17 cellular contexts compared by ENCODE assay signal in the genomic region with DNA sequence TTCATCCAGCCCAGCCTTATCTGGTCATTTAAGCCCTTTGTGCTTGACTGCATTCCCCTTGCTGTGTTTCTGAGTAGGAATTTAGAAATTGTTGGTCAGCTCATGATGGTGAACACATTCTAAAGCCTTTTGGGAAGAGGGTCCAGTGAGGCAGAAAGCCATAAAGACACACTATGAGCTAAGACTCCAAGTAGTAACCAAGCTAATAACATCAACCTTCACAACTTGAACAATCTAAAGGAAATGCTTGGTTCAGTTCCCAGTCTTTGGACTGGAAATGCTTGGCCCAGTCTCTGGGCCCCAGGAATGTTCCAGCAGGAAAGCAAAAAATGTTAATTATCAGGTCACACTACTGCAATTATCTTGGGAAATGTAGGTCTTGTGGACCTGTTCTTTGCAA. TPM values are rescaled to one million over a fixed set of nuclear protein-coding genes. Genes with fewer than 3 reads are reported as not detected.
A peak's percentile ranks its signal among the peaks of the same experiment; 100 is the strongest.
DNase-seq lines count a peak whose midpoint lies in the region; ATAC-seq and TF ChIP-seq lines count a peak whose summit lies in the region.
"Had no signal": no experiment of that assay in that cellular context is flagged by ENCODE, and none has a peak within 500 bp of the region (broad histone marks: within the 10 kb centered on the region; RNA-seq: fewer than 3 reads in every experiment).

No MANE protein-coding gene starts in this region.

- H3K4me1 ChIP-seq in HUES64 (ENCODE audit: insufficient read depth, low read length): peaks cover 51% of the 10 kb centered on the region
- H3K4me1 ChIP-seq in gastrocnemius medialis: peaks cover 6 to 7% of the 10 kb centered on the region in 2 donors
- peaks cover 2% of the 10 kb centered on the region for H3K4me1 ChIP-seq in CD8-positive, alpha-beta T cell (ENCODE audit: insufficient read depth, low read length)

- H3K9me3 Mint-ChIP-seq in CD8-positive, alpha-beta T cell: no peaks in the 10 kb centered on the region
- H3K9me3 Mint-ChIP-seq: activated T-helper 2 cell treated with anti-CD3 and anti-CD28 coated beads, Interferon-gamma antibody, Interleukin-2, Interleukin-4, amounts not matched to agents 10 μg/mL and 5 μg/mL and 100 μg/mL, durations not matched to agents 14 hours and 24 hours and 36 hours; CD4-positive, CD25-positive, alpha-beta regulatory T cell; naive thymus-derived CD4-positive, alpha-beta T cell; T-cell had no signal

- no peak overlapping the region for H3K4me3 ChIP-seq in HUES64 (ENCODE audit: low read length)
- no peak overlapping the region for H3K4me3 ChIP-seq in gastrocnemius medialis
- no peak overlapping the region for H3K4me3 ChIP-seq in CD8-positive, alpha-beta T cell (ENCODE audit: low read depth, low read length)
- H3K4me3 ChIP-seq: cardiac muscle cell, PC-9 had no signal

- DNase-seq in caudate nucleus (lab: John Stamatoyannopoulos, UW): peak in 1 of 61 donors; percentile 31
- DNase-seq in iris pigment epithelial cell (ENCODE audit: low read depth): peak; percentile 45
- DNase-seq in gastrocnemius medialis: no peak
- no peak for DNase-seq in UCSD-AML1 (lab: John Stamatoyannopoulos, UW; ENCODE audit: unreplicated experiment)
- DNase-seq in CD8-positive, alpha-beta T cell: no peak
- no peak for DNase-seq in NCI-H446 (lab: John Stamatoyannopoulos, UW)
- DNase-seq: activated CD4-positive, alpha-beta T cell treated with anti-CD3 and anti-CD28 coated beads, Interleukin-2, amount 50 U/mL, for 48 hours; CD4-positive, CD25-positive, alpha-beta regulatory T cell; GDM1; naive thymus-derived CD4-positive, alpha-beta T cell; NCI-H2227 treated with DMSO at 0.1 percent for 48 hours; PC-9; T-cell had no signal

- peaks cover 43% of the 10 kb centered on the region for H3K36me3 ChIP-seq in HUES64 (ENCODE audit: insufficient read depth, low read length)
- no peaks in the 10 kb centered on the region for H3K36me3 ChIP-seq in gastrocnemius medialis
- no peaks in the 10 kb centered on the region for H3K36me3 ChIP-seq in CD8-positive, alpha-beta T cell (ENCODE audit: insufficient read depth, low read length)
- H3K36me3 ChIP-seq: cardiac muscle cell had no signal

- H3K36me3 Mint-ChIP-seq in CD8-positive, alpha-beta T cell: peaks cover 34% of the 10 kb centered on the region

- in situ Hi-C loops in gastrocnemius medialis (cut with MboI; ENCODE audit: low sequenced_read_pairs in 4 of 4): no loop called here

- 0 out of 2 replicates have a peak overlapping the region, but pooled peaks have one; percentile 7 for H3K9ac ChIP-seq in HUES64 (ENCODE audit: low read depth, low read length)

- no peak overlapping the region; the same call in 1 of the 2 replicates for H3K27ac ChIP-seq in HUES64 (ENCODE audit: low read depth, low read length)
- H3K27ac ChIP-seq in caudate nucleus (ENCODE audit: low read depth, low read length): peak overlapping the region; percentile 9
- peak overlapping the region; percentile 22 to 57 (median 51) for H3K27ac ChIP-seq in gastrocnemius medialis
- H3K27ac ChIP-seq in CD8-positive, alpha-beta T cell (ENCODE audit: low read depth, low read length): no peak overlapping the region
- H3K27ac ChIP-seq: cardiac muscle cell, PC-9 had no signal

- intact Hi-C loops in gastrocnemius medialis (cut with DNase I; ENCODE audit: low total_unique reads): no loop called here
- intact Hi-C loops in CD8-positive, alpha-beta T cell (cut with DNase I, micrococcal nuclease): no loop called here

- H3K4me1 Mint-ChIP-seq in CD8-positive, alpha-beta T cell (ENCODE audit: low read depth): peaks cover 42% of the 10 kb centered on the region

- H3K27me3 ChIP-seq in HUES64 (ENCODE audit: insufficient read depth, low read length): no peaks in the 10 kb centered on the region
- no peaks in the 10 kb centered on the region for H3K27me3 ChIP-seq in gastrocnemius medialis
- H3K27me3 ChIP-seq in CD8-positive, alpha-beta T cell (ENCODE audit: insufficient read depth, low read length): no peaks in the 10 kb centered on the region
- H3K27me3 ChIP-seq: cardiac muscle cell had no signal

- no peak for TF ChIP-seq POLR2A in gastrocnemius medialis (IDR thresholded peaks at IDR 0.05)

- H3K27me3 Mint-ChIP-seq in CD8-positive, alpha-beta T cell (ENCODE audit: low read depth): no peaks in the 10 kb centered on the region
- H3K27me3 Mint-ChIP-seq: CD4-positive, CD25-positive, alpha-beta regulatory T cell; naive thymus-derived CD4-positive, alpha-beta T cell; T-cell had no signal

- H3K27ac Mint-ChIP-seq in CD8-positive, alpha-beta T cell: no peak overlapping the region
- H3K27ac Mint-ChIP-seq: activated T-helper 2 cell treated with anti-CD3 and anti-CD28 coated beads, Interferon-gamma antibody, Interleukin-2, Interleukin-4, amounts not matched to agents 10 μg/mL and 5 μg/mL and 100 μg/mL, durations not matched to agents 14 hours and 24 hours and 36 hours; CD4-positive, CD25-positive, alpha-beta regulatory T cell; T-cell had no signal

- ATAC-seq in gastrocnemius medialis (peak; percentile 21 to 47), HG03571 (IDR thresholded peaks at IDR 0.05; ENCODE audit: unreplicated experiment) (no peak)
- ATAC-seq in CD8-positive, alpha-beta T cell: no peak
- ATAC-seq: naive thymus-derived CD4-positive, alpha-beta T cell; T-cell had no signal

- CTCF ChIA-PET in CD8-positive, alpha-beta T cell (lab: Charles Lee): no interaction called here

- TF ChIP-seq CTCF in gastrocnemius medialis (IDR thresholded peaks at IDR 0.05 in 4 of 5, conservative IDR thresholded peaks at IDR 0.05 in 1 of 5): no peak
- no peak for TF ChIP-seq CTCF in CD8-positive, alpha-beta T cell (IDR thresholded peaks at IDR 0.05)

- H3K9me3 ChIP-seq in HUES64 (ENCODE audit: insufficient read depth, low read depth, low read length): peaks cover 13% of the 10 kb centered on the region
- no peaks in the 10 kb centered on the region for H3K9me3 ChIP-seq in gastrocnemius medialis
- H3K9me3 ChIP-seq in CD8-positive, alpha-beta T cell (ENCODE audit: low read length): no peaks in the 10 kb centered on the region

- H3K4me3 Mint-ChIP-seq in CD8-positive, alpha-beta T cell: no peak overlapping the region
- H3K4me3 Mint-ChIP-seq: CD4-positive, CD25-positive, alpha-beta regulatory T cell; T-cell had no signal

- POLR2A ChIA-PET in CD8-positive, alpha-beta T cell (lab: Charles Lee): no interaction called here

RNA-seq across cellular contexts. Expression of a gene that starts 7.7 kb away (rescaled TPM):
- 30.6 TPM for polyA plus RNA-seq in HUES64 (2013, experiment 1 of 2)
- 32.9 TPM for polyA plus RNA-seq in HUES64 (2013, experiment 2 of 2)
- total RNA-seq in gastrocnemius medialis: 10 to 100 TPM; 12.0 to 28.5 (median 18.2) TPM
- 1 to 10 TPM; 7.3 to 7.5 TPM for total RNA-seq in CD8-positive, alpha-beta T cell

Comparison
In these comparisons a context has a peak if more than half of its experiments do, and no peak if none do; other contexts are left out.
1. H3K27ac ChIP-seq: peak in caudate nucleus (single experiment) and gastrocnemius medialis (4 of 4); none in HUES64 (single experiment) and CD8-positive, alpha-beta T cell (single experiment).
2. ATAC-seq: peak in gastrocnemius medialis (2 of 2); none in CD8-positive, alpha-beta T cell (single experiment) and HG03571 (single experiment).